In genomic region chr22:50184541-50185383, GRCh38 we compare ENCODE assay signal across 8 cellular contexts. TPM values are rescaled to one million over a fixed set of nuclear protein-coding genes. Genes with fewer than 3 reads are reported as not detected.
DNase-seq lines count a peak whose midpoint lies in the region; ATAC-seq, FAIRE-seq and TF ChIP-seq lines count a peak whose summit lies in the region.

No MANE protein-coding gene starts in this region.

- H3K4me2 ChIP-seq in astrocyte (ENCODE audit: low read length), result peak overlapping the region; percentile 85

- H3K36me3 ChIP-seq in astrocyte (ENCODE audit: insufficient read depth, low read length), result no peaks in the 10 kb centered on the region
- peaks cover 0 to 3% (median 0%) of the 10 kb centered on the region in 4 donors for H3K36me3 ChIP-seq in liver (ENCODE audit: control insufficient read depth in 4 of 4, insufficient read depth in 3 of 4, low read depth in 1 of 4, low read length in 3 of 4)
- no peaks in the 10 kb centered on the region for H3K36me3 ChIP-seq in thymus (ENCODE audit: control insufficient read depth, insufficient read depth)

- H3K36me3 Mint-ChIP-seq in T-helper 2 cell treated with Interferon-gamma antibody and Interleukin-4, amounts not matched to agents 5 μg/mL and 100 μg/mL, for 36 hours (ENCODE audit: low read depth), result peaks cover 5% of the 10 kb centered on the region
- no peaks in the 10 kb centered on the region for H3K36me3 Mint-ChIP-seq in astrocyte (ENCODE audit: low read depth, unreplicated experiment)

- peaks cover 22% of the 10 kb centered on the region for H3K4me1 Mint-ChIP-seq in T-helper 2 cell treated with Interferon-gamma antibody and Interleukin-4, amounts not matched to agents 5 μg/mL and 100 μg/mL, for 36 hours (ENCODE audit: low read depth)
- peaks cover under 1% of the 10 kb centered on the region for H3K4me1 Mint-ChIP-seq in astrocyte (ENCODE audit: low read depth, unreplicated experiment)

- peaks cover 2% of the 10 kb centered on the region for H3K27me3 Mint-ChIP-seq in T-helper 2 cell treated with Interferon-gamma antibody and Interleukin-4, amounts not matched to agents 5 μg/mL and 100 μg/mL, for 36 hours (ENCODE audit: low read depth)
- H3K27me3 Mint-ChIP-seq in astrocyte (ENCODE audit: low read depth, unreplicated experiment), result no peaks in the 10 kb centered on the region

- TF ChIP-seq CTCF in astrocyte (IDR thresholded peaks at IDR 0.05; ENCODE audit: insufficient read depth, low read depth, low read length), result no peak
- no peak for TF ChIP-seq CTCF in liver (IDR thresholded peaks at IDR 0.05; ENCODE audit: low read depth, low read length, missing input control)

- peak overlapping the region; percentile 85 for H3K4me3 Mint-ChIP-seq in T-helper 2 cell treated with Interferon-gamma antibody and Interleukin-4, amounts not matched to agents 5 μg/mL and 100 μg/mL, for 36 hours
- no peak overlapping the region for H3K4me3 Mint-ChIP-seq in astrocyte (ENCODE audit: unreplicated experiment)

- peaks cover 18% of the 10 kb centered on the region for H4K20me1 ChIP-seq in astrocyte (ENCODE audit: insufficient read depth, low read length)

- no peak for TF ChIP-seq RAD21 in liver (IDR thresholded peaks at IDR 0.05)

- peaks cover 29% of the 10 kb centered on the region for H3K79me2 ChIP-seq in astrocyte (ENCODE audit: insufficient read depth, low read length)

- H3K27ac ChIP-seq in astrocyte (ENCODE audit: low read depth, low read length) (no peak overlapping the region), liver (ENCODE audit: low read depth in 1 of 2, low read length in 2 of 2) (peak overlapping the region; percentile 28 to 41), thymus (ENCODE audit: low read depth) (no peak overlapping the region)

- ATAC-seq in GM19467 (IDR thresholded peaks at IDR 0.05; ENCODE audit: unreplicated experiment) (no peak), HG03159 (IDR thresholded peaks at IDR 0.05; ENCODE audit: unreplicated experiment) (no peak)

- 54% methylated on average over 81 of the region's 81 CpGs for WGBS in liver
- WGBS in thymus, result 24% methylated on average over 81 of the region's 81 CpGs

- no peaks in the 10 kb centered on the region for H3K27me3 ChIP-seq in astrocyte (ENCODE audit: insufficient read depth, low read length)
- H3K27me3 ChIP-seq in liver (ENCODE audit: control insufficient read depth in 4 of 4, insufficient read depth in 4 of 4, low read length in 3 of 4), result no peaks in the 10 kb centered on the region
- H3K27me3 ChIP-seq in thymus (ENCODE audit: control insufficient read depth, insufficient read depth), result peaks cover 13% of the 10 kb centered on the region

- H3K27ac Mint-ChIP-seq in T-helper 2 cell treated with Interferon-gamma antibody and Interleukin-4, amounts not matched to agents 5 μg/mL and 100 μg/mL, for 36 hours, result no peak overlapping the region
- H3K27ac Mint-ChIP-seq in astrocyte (ENCODE audit: unreplicated experiment), result no peak overlapping the region

- H3K9me3 Mint-ChIP-seq in T-helper 2 cell treated with Interferon-gamma antibody and Interleukin-4, amounts not matched to agents 5 μg/mL and 100 μg/mL, for 36 hours, result no peaks in the 10 kb centered on the region
- no peaks in the 10 kb centered on the region for H3K9me3 Mint-ChIP-seq in astrocyte (ENCODE audit: unreplicated experiment)

- H3K9ac ChIP-seq in astrocyte (ENCODE audit: low read length), result peak overlapping the region; percentile 58
- peak overlapping the region in 1 of 2 donors; percentile 88 for H3K9ac ChIP-seq in liver (ENCODE audit: low read depth in 1 of 2, low read length in 2 of 2)

- peak overlapping the region; percentile 97 for H2AFZ ChIP-seq in astrocyte (ENCODE audit: low read depth, low read length)

- no peak for DNase-seq in T-helper 2 cell treated with Interferon-gamma antibody and Interleukin-4, amounts not matched to agents 5 μg/mL and 100 μg/mL, for 36 hours (ENCODE audit: low spot score)
- DNase-seq in T-helper 2 cell, result no peak
- no peak for DNase-seq in astrocyte (ENCODE audit: low read depth)
- no peak for DNase-seq in COLO668 (lab: John Stamatoyannopoulos, UW; ENCODE audit: unreplicated experiment)

- H3K4me1 ChIP-seq in astrocyte (ENCODE audit: insufficient read depth, low read length) (peaks cover 15% of the 10 kb centered on the region), liver (ENCODE audit: control insufficient read depth in 4 of 4, insufficient read depth in 4 of 4, low read length in 3 of 4) (peaks cover 18 to 36% (median 24%) of the 10 kb centered on the region in 4 donors), thymus (ENCODE audit: control insufficient read depth, insufficient read depth, low read length) (peaks cover 21% of the 10 kb centered on the region)

- no peaks in the 10 kb centered on the region for H3K9me3 ChIP-seq in astrocyte (ENCODE audit: insufficient read depth, low read depth, low read length)
- H3K9me3 ChIP-seq in liver (ENCODE audit: control insufficient read depth in 4 of 4, low read length in 3 of 4), result no peaks in the 10 kb centered on the region
- no peaks in the 10 kb centered on the region for H3K9me3 ChIP-seq in thymus (ENCODE audit: control insufficient read depth)

- H3K4me3 ChIP-seq in astrocyte (ENCODE audit: insufficient read depth, low read depth, low read length) (peak overlapping the region; percentile 44), liver (ENCODE audit: low read depth in 1 of 3, low read length in 3 of 3) (peak overlapping the region in 2 of 3 donors; percentile 32 to 92), thymus (ENCODE audit: low read length) (peak overlapping the region; percentile 76)

- no peak for FAIRE-seq in astrocyte (lab: Jason Lieb, UNC)

TF ChIP-seq in liver, 16 proteins besides CTCF, POLR2A, EP300 and RAD21:
- TF ChIP-seq ATF3 (IDR thresholded peaks at IDR 0.05) (no peak), EGR1 (IDR thresholded peaks at IDR 0.05; ENCODE audit: low read depth in 2 of 2) (no peak), HNF4G (IDR thresholded peaks at IDR 0.05) (no peak), HNF4A (conservative IDR thresholded peaks at IDR 0.05) (no peak), JUND (IDR thresholded peaks at IDR 0.05) (no peak)

RNA-seq across cellular contexts. Expression of gene TRABD, which starts 1.0 kb away (rescaled TPM):
- 34.0 and 35.7 TPM in 2 replicates for total RNA-seq in astrocyte
- total RNA-seq in liver, result 10 to 100 TPM; 10.5 to 18.3 TPM
- 10 to 100 TPM; 14.4 to 29.7 TPM for polyA plus RNA-seq in liver
- polyA plus RNA-seq in thymus, result 102 TPM

RNA-seq across cellular contexts. Expression of gene PANX2, which starts 14.2 kb away (rescaled TPM):
- total RNA-seq in astrocyte, result 2.3 and 2.8 TPM in 2 replicates
- total RNA-seq in liver, result 1 to 10 TPM in 1 of 2 donors, under 1 TPM in 1; 0.56 to 2.3 TPM
- polyA plus RNA-seq in liver, result 10 to 100 TPM in 1 of 2 donors, under 1 TPM in 1; 0.39 to 14.8 TPM
- polyA plus RNA-seq in thymus, result 1.6 TPM

RNA-seq across cellular contexts. Expression of gene SELENOO, which starts 16.0 kb away (rescaled TPM):
- total RNA-seq in astrocyte (16.9 and 18.5 TPM in 2 replicates), liver (10 to 100 TPM; 16.4 to 58.9 TPM)
- polyA plus RNA-seq in liver (10 to 100 TPM; 25.5 to 59.2 TPM), thymus (62.1 TPM)

Comparison
In these comparisons a context has a peak if more than half of its experiments do, and no peak if none do; other contexts are left out.
1. H3K27ac ChIP-seq: peak in liver (2 of 2); none in astrocyte (single experiment) and thymus (single experiment).
2. Peak in every context shown above with its lines, with median percentiles within 50 percentile points of each other: H3K4me3 ChIP-seq.